In the genomic region with DNA sequence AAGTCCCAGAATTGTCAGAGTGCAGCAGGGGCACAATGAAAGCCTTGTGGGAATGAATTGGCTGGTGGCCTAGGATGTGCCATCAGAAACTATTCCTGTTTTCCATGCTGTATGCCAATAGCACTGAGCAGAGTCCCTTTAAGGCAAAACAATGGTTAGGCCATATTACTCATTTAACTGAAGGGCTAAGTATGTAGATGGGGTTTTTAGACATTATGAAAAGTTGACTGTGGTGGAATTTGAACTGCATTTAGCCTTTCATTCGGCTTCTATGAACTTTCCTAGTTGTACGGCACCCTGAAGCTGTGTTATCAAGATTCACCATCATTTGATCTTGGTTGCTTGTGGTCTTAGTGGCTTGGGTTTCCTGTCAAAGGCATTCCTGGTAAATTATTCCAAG, we compare ENCODE assay signal across 23 cellular contexts. TPM values are rescaled to one million over a fixed set of nuclear protein-coding genes. Genes with fewer than 3 reads are reported as not detected.
DNase-seq lines count a peak whose midpoint lies in the region; ATAC-seq and TF ChIP-seq lines count a peak whose summit lies in the region.
"Had no signal": no experiment of that assay in that cellular context is flagged by ENCODE, and none has a peak within 500 bp of the region (broad histone marks: within the 10 kb centered on the region; RNA-seq: fewer than 3 reads in every experiment).

No MANE protein-coding gene starts in this region.

- no peak overlapping the region for H3K27ac ChIP-seq in DND-41 (ENCODE audit: low read length)
- H3K27ac ChIP-seq in PC-9 = no peak overlapping the region
- H3K27ac ChIP-seq in vagina = no peak overlapping the region
- H3K27ac ChIP-seq: tibial artery had no signal

- no peak overlapping the region for H3K4me3 Mint-ChIP-seq in osteocyte (ENCODE audit: unreplicated experiment)
- H3K4me3 Mint-ChIP-seq: activated CD4-positive, alpha-beta memory T cell treated with anti-CD3 and anti-CD28 coated beads, Interleukin-2, amount 10 ng/mL, durations not matched to agents 7 days and 5 days; H9 had no signal

- H3K4me2 ChIP-seq in DND-41 (ENCODE audit: insufficient read depth, low read length) (no peak overlapping the region), PC-9 (no peak overlapping the region)

- no peaks in the 10 kb centered on the region for H3K9me3 Mint-ChIP-seq in osteocyte (ENCODE audit: unreplicated experiment)
- H3K9me3 Mint-ChIP-seq: activated CD4-positive, alpha-beta memory T cell treated with anti-CD3 and anti-CD28 coated beads, Interleukin-2, amount 10 ng/mL, durations not matched to agents 7 days and 5 days; H9; naive thymus-derived CD8-positive, alpha-beta T cell had no signal

- CTCF ChIA-PET in PC-9 (lab: Charles Lee) = no interaction called here

- ATAC-seq in DND-41 (ENCODE audit: insufficient read depth, low read depth) (peak; percentile 66), sciatic nerve (no peak)
- ATAC-seq: left colon; naive thymus-derived CD8-positive, alpha-beta T cell; T-helper 17 cell had no signal

- H3K9me2 ChIP-seq in PC-9 (ENCODE audit: insufficient read depth) = no peaks in the 10 kb centered on the region; the same call in 1 of the 2 replicates

- POLR2A ChIA-PET in PC-9 (lab: Charles Lee; ENCODE audit: unreplicated experiment) = no interaction called here

- H3K4me3 ChIP-seq in DND-41 (ENCODE audit: low read depth in 1 of 2, low read length in 2 of 2) (no peak overlapping the region), PC-9 (no peak overlapping the region), astrocyte of the cerebellum (ENCODE audit: low read depth, low read length) (no peak overlapping the region), vagina (no peak overlapping the region)
- H3K4me3 ChIP-seq: tibial artery had no signal

- intact Hi-C loops in PC-9 (cut with micrococcal nuclease; ENCODE audit: unreplicated experiment) = no loop called here
- intact Hi-C loops in vagina (cut with DNase I) = no loop called here
- intact Hi-C loops in sciatic nerve (cut with DNase I) = no loop called here

- no peaks in the 10 kb centered on the region for H4K20me1 ChIP-seq in DND-41 (ENCODE audit: insufficient read depth, low read length)
- H4K20me1 ChIP-seq in PC-9 (ENCODE audit: insufficient read depth) = no peaks in the 10 kb centered on the region

- H2AFZ ChIP-seq in DND-41 (ENCODE audit: low read depth, low read length) = no peak overlapping the region
- H2AFZ ChIP-seq in PC-9 = no peak overlapping the region

- TF ChIP-seq POLR2A in vagina (IDR thresholded peaks at IDR 0.05) = no peak

- no peak overlapping the region for H3K27ac Mint-ChIP-seq in osteocyte (ENCODE audit: unreplicated experiment)
- H3K27ac Mint-ChIP-seq: activated CD4-positive, alpha-beta memory T cell treated with anti-CD3 and anti-CD28 coated beads, Interleukin-2, amount 10 ng/mL, durations not matched to agents 7 days and 5 days; T-helper 17 cell had no signal

- DNase-seq in A172 (ENCODE audit: low spot score) = peak; percentile 49
- DNase-seq in DND-41 = no peak
- peak; percentile 16 to 54 for DNase-seq in PC-9
- peak; percentile 31 for DNase-seq in astrocyte of the cerebellum (ENCODE audit: low read depth)
- no peak for DNase-seq in vagina (ENCODE audit: extremely low spot score in 2 of 2)
- no peak for DNase-seq in osteocyte (ENCODE audit: extremely low spot score, unreplicated experiment)
- DNase-seq in sciatic nerve (ENCODE audit: low spot score) = no peak
- DNase-seq: activated CD4-positive, alpha-beta memory T cell treated with anti-CD3 and anti-CD28 coated beads, Interleukin-2, amount 10 ng/mL, durations not matched to agents 7 days and 5 days; activated T-cell treated with anti-CD3 and anti-CD28 coated beads, Interleukin-2, amount 50 U/mL, for 48 hours; H9; left colon; mesendoderm; naive thymus-derived CD8-positive, alpha-beta T cell; NCI-H1436 treated with DMSO at 0.1 percent for 48 hours; NCI-H2171; NCI-H526 treated with DMSO at 0.1 percent for 48 hours; SHP77 treated with DMSO at 0.1 percent for 48 hours; stimulated activated CD4-positive, alpha-beta T cell treated with anti-CD3 and anti-CD28 coated beads, Interleukin-1b, Interleukin-23, amount 100 ng/mL, for 48 hours; stimulated activated naive CD4-positive, alpha-beta T cell; T-helper 17 cell; tibial artery had no signal

- H3K4me1 ChIP-seq in DND-41 (ENCODE audit: insufficient read depth, low read length) (peaks cover 7% of the 10 kb centered on the region), PC-9 (replicated peaks; ENCODE audit: insufficient read depth) (no peaks in the 10 kb centered on the region), vagina (no peaks in the 10 kb centered on the region)
- H3K4me1 ChIP-seq: tibial artery had no signal

- no peaks in the 10 kb centered on the region for H3F3A ChIP-seq in PC-9 (ENCODE audit: insufficient read depth, low read depth)

- H3K27me3 ChIP-seq in DND-41 (ENCODE audit: insufficient read depth, low read length, poor library complexity) = peaks cover 10% of the 10 kb centered on the region
- 0 out of 2 replicates have a peak, but pooled peaks cover 4% of the 10 kb centered on the region for H3K27me3 ChIP-seq in PC-9 (ENCODE audit: insufficient read depth, low read depth)
- no peaks in the 10 kb centered on the region for H3K27me3 ChIP-seq in vagina
- H3K27me3 ChIP-seq: tibial artery had no signal

- no peaks in the 10 kb centered on the region for H3K9me3 ChIP-seq in DND-41 (ENCODE audit: insufficient read depth, low read length, severe bottlenecking)
- H3K9me3 ChIP-seq in PC-9 (ENCODE audit: insufficient read depth, low read depth) = no peaks in the 10 kb centered on the region
- no peaks in the 10 kb centered on the region for H3K9me3 ChIP-seq in vagina
- H3K9me3 ChIP-seq: tibial artery had no signal

- TF ChIP-seq CTCF in DND-41 (IDR thresholded peaks at IDR 0.05; ENCODE audit: borderline replicate concordance, extremely low read depth, low read length, poor library complexity, severe bottlenecking) = no peak
- no peak for TF ChIP-seq CTCF in PC-9 (conservative IDR thresholded peaks at IDR 0.05)
- TF ChIP-seq CTCF in astrocyte of the cerebellum (IDR thresholded peaks at IDR 0.05; ENCODE audit: low read depth, low read length, missing control alignments) = no peak
- no peak for TF ChIP-seq CTCF in vagina (IDR thresholded peaks at IDR 0.05)
- no peak for TF ChIP-seq CTCF in osteocyte (IDR thresholded peaks at IDR 0.05)

- no peak overlapping the region for H3K9ac ChIP-seq in DND-41 (ENCODE audit: low read depth, low read length)

- in situ Hi-C loops in astrocyte of the cerebellum (cut with HindIII; ENCODE audit: low sequenced_read_pairs) = no loop called here

- H3K36me3 Mint-ChIP-seq in osteocyte (ENCODE audit: unreplicated experiment) = no peaks in the 10 kb centered on the region
- H3K36me3 Mint-ChIP-seq: naive thymus-derived CD8-positive, alpha-beta T cell had no signal

- no peaks in the 10 kb centered on the region for H3K4me1 Mint-ChIP-seq in osteocyte (ENCODE audit: unreplicated experiment)

- peaks cover 70% of the 10 kb centered on the region for H3K27me3 Mint-ChIP-seq in osteocyte (ENCODE audit: unreplicated experiment)
- H3K27me3 Mint-ChIP-seq: naive thymus-derived CD8-positive, alpha-beta T cell had no signal

- H3K36me3 ChIP-seq in DND-41 (ENCODE audit: insufficient read depth, low read length) (no peaks in the 10 kb centered on the region), PC-9 (ENCODE audit: low read depth) (no peaks in the 10 kb centered on the region), vagina (no peaks in the 10 kb centered on the region)
- H3K36me3 ChIP-seq: tibial artery had no signal

- no TSS peak for BruUV-seq in PC-9 (replicated peaks; lab: Mats Ljungman, UMichigan)

- H3K79me2 ChIP-seq in DND-41 (ENCODE audit: insufficient read depth, low read length) (no peaks in the 10 kb centered on the region), PC-9 (ENCODE audit: low read depth) (no peaks in the 10 kb centered on the region)

RNA-seq across cellular contexts. Expression of a gene that starts 24.8 kb away (rescaled TPM):
- total RNA-seq in A172 (2014; rRNA removed; shearing (Covaris generic)) = not detected in 2 replicates
- total RNA-seq in PC-9 (2021) (not detected in 2 replicates), vagina (not detected), osteocyte (0.34 TPM in 1 of 2 replicates, not detected in the other), sciatic nerve (not detected)
- total RNA-seq: H9; left colon; naive thymus-derived CD8-positive, alpha-beta T cell; posterior vena cava; skeletal muscle tissue had no signal

RNA-seq across cellular contexts. Expression of a gene that starts 41.3 kb away (rescaled TPM):
- total RNA-seq in A172 (2014; rRNA removed; shearing (Covaris generic)) = not detected in 2 replicates
- total RNA-seq in PC-9 (2021) = not detected in 2 replicates
- total RNA-seq in vagina = not detected
- not detected in 2 replicates for total RNA-seq in osteocyte
- 0.40 TPM for total RNA-seq in sciatic nerve
- total RNA-seq: H9; left colon; naive thymus-derived CD8-positive, alpha-beta T cell; posterior vena cava; skeletal muscle tissue had no signal

RNA-seq across cellular contexts. Expression of a gene that starts 52.5 kb away (rescaled TPM):
- total RNA-seq in A172 (2014; rRNA removed; shearing (Covaris generic)) = not detected in 2 replicates
- total RNA-seq in PC-9 (2021) (not detected in 2 replicates), vagina (not detected), osteocyte (not detected in 2 replicates), sciatic nerve (not detected)
- total RNA-seq: H9; left colon; naive thymus-derived CD8-positive, alpha-beta T cell; posterior vena cava; skeletal muscle tissue had no signal

Comparison
In these comparisons a context has a peak if more than half of its experiments do, and no peak if none do; other contexts are left out.
1. DNase-seq: peak in A172 (single experiment), PC-9 (2 of 2) and astrocyte of the cerebellum (single experiment); none in DND-41 (single experiment), vagina (0 of 2), osteocyte (single experiment) and sciatic nerve (single experiment).